Comparison of ENCODE assay signal across 12 cellular contexts in the genomic region with DNA sequence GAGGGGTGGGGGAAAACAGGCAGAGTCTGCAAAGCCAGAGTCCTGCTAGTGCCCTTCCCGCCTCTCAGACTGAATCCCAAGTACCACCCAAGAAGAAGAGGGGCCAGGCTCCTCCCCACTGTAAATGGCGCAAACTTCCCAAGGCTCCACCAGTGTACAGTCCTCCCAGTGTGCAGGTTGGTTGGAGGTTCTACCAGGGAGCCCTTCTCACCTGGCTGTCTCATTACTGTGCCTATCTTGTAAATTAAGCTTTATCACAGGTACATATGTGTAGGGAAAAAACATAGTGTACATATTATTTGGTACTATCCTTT.
DNase-seq lines count a peak whose midpoint lies in the region; ATAC-seq and TF ChIP-seq lines count a peak whose summit lies in the region.
"Had no signal": no experiment of that assay in that cellular context is flagged by ENCODE, and none has a peak within 500 bp of the region (broad histone marks: within the 10 kb centered on the region; RNA-seq: fewer than 3 reads in every experiment).

No MANE protein-coding gene starts in this region.

- TF ChIP-seq CTCF in MCF 10A (IDR thresholded peaks at IDR 0.05; ENCODE audit: unreplicated experiment), result no peak
- TF ChIP-seq CTCF in breast epithelium (IDR thresholded peaks at IDR 0.05), result no peak
- no peak for TF ChIP-seq CTCF in RWPE2 (IDR thresholded peaks at IDR 0.05; ENCODE audit: poor library complexity, severe bottlenecking)
- no peak for TF ChIP-seq CTCF in hepatocyte (IDR thresholded peaks at IDR 0.05; ENCODE audit: poor library complexity)
- no peak for TF ChIP-seq CTCF in uterus (IDR thresholded peaks at IDR 0.05)

- ATAC-seq in RWPE2 (ENCODE audit: low read depth) (no peak), GM18870 (IDR thresholded peaks at IDR 0.05; ENCODE audit: unreplicated experiment) (no peak)

- H3K27ac ChIP-seq in breast epithelium, result no peak overlapping the region
- peak overlapping the region; percentile 57 for H3K27ac ChIP-seq in RWPE2 (ENCODE audit: poor library complexity, severe bottlenecking)
- peak overlapping the region; percentile 65 for H3K27ac ChIP-seq in hepatocyte
- no peak overlapping the region for H3K27ac ChIP-seq in uterus

- peak overlapping the region; percentile 84 for H3K27ac Mint-ChIP-seq in MCF 10A (ENCODE audit: low read depth, unreplicated experiment)
- H3K27ac Mint-ChIP-seq: B cell; CD4-positive, alpha-beta memory T cell had no signal

- no peaks in the 10 kb centered on the region for H3K27me3 Mint-ChIP-seq in MCF 10A (ENCODE audit: insufficient read depth, unreplicated experiment)
- H3K27me3 Mint-ChIP-seq: B cell; CD4-positive, alpha-beta memory T cell had no signal

- H3K4me1 ChIP-seq in breast epithelium, result no peaks in the 10 kb centered on the region
- H3K4me1 ChIP-seq in RWPE2 (ENCODE audit: insufficient read depth, poor library complexity, severe bottlenecking), result peaks cover 8% of the 10 kb centered on the region
- H3K4me1 ChIP-seq in hepatocyte (ENCODE audit: insufficient read depth), result no peaks in the 10 kb centered on the region
- no peaks in the 10 kb centered on the region for H3K4me1 ChIP-seq in uterus

- POLR2A ChIA-PET in MCF 10A (lab: Yijun Ruan, JAX), result no interaction called here

- DNase-seq in MCF 10A (ENCODE audit: unreplicated experiment) (no peak), breast epithelium (ENCODE audit: low spot score in 2 of 2) (no peak), RWPE2 (ENCODE audit: low spot score) (no peak), hepatocyte (ENCODE audit: low spot score) (peak; percentile 5), DMS153 (lab: John Stamatoyannopoulos, UW) (no peak), uterus (no peak), activated gamma-delta T cell treated with Interleukin-2 at 50 U/mL for 16 hours (no peak)
- DNase-seq: CD4-positive, alpha-beta memory T cell; NCI-H1694 treated with DMSO at 0.1 percent for 48 hours; NCI-H526 treated with DMSO at 0.1 percent for 48 hours had no signal

- intact Hi-C loops in MCF 10A (cut with micrococcal nuclease), result no loop called here
- intact Hi-C loops in breast epithelium (cut with DNase I; ENCODE audit: low total_unique reads), result no loop called here
- intact Hi-C loops in uterus (cut with DNase I; ENCODE audit: low total_unique reads), result no loop called here

- TF ChIP-seq POLR2A in breast epithelium (IDR thresholded peaks at IDR 0.05) (no peak), uterus (IDR thresholded peaks at IDR 0.05) (no peak)

- H4K20me1 ChIP-seq in hepatocyte (ENCODE audit: insufficient read depth, poor library complexity, severe bottlenecking), result no peaks in the 10 kb centered on the region

- no peaks in the 10 kb centered on the region for H3K36me3 Mint-ChIP-seq in MCF 10A (ENCODE audit: insufficient read depth, unreplicated experiment)
- H3K36me3 Mint-ChIP-seq: CD4-positive, alpha-beta memory T cell had no signal

- H3K4me3 ChIP-seq in breast epithelium (no peak overlapping the region), RWPE2 (ENCODE audit: severe bottlenecking) (no peak overlapping the region), hepatocyte (no peak overlapping the region), uterus (no peak overlapping the region)

- CTCF ChIA-PET in MCF 10A (lab: Yijun Ruan, JAX), result no interaction called here

- WGBS in hepatocyte (ENCODE audit: low lambda C conversion rate, missing lambda C conversion rate), result 97% methylated on average over 2 of the region's 2 CpGs

- BruUV-seq in MCF 10A (replicated peaks; lab: Mats Ljungman, UMichigan), result no TSS peak

- no peaks in the 10 kb centered on the region for H3K79me2 ChIP-seq in hepatocyte

- H3K9me3 ChIP-seq in breast epithelium (no peaks in the 10 kb centered on the region), RWPE2 (ENCODE audit: severe bottlenecking) (no peaks in the 10 kb centered on the region), hepatocyte (ENCODE audit: low read depth) (no peaks in the 10 kb centered on the region), uterus (no peaks in the 10 kb centered on the region)

- peaks cover 6% of the 10 kb centered on the region for H3K9me3 Mint-ChIP-seq in MCF 10A (ENCODE audit: unreplicated experiment)

- no peaks in the 10 kb centered on the region for H3K9me2 ChIP-seq in hepatocyte (replicated peaks; ENCODE audit: insufficient read depth)

- peaks cover 12% of the 10 kb centered on the region for H3K4me1 Mint-ChIP-seq in MCF 10A (ENCODE audit: insufficient read depth, unreplicated experiment)
- H3K4me1 Mint-ChIP-seq: B cell; CD4-positive, alpha-beta memory T cell had no signal

- H2AFZ ChIP-seq in hepatocyte, result no peak overlapping the region

- H3K27me3 ChIP-seq in breast epithelium, result no peaks in the 10 kb centered on the region
- H3K27me3 ChIP-seq in RWPE2 (ENCODE audit: insufficient read depth, poor library complexity, severe bottlenecking), result no peaks in the 10 kb centered on the region
- H3K27me3 ChIP-seq in hepatocyte, result no peaks in the 10 kb centered on the region
- H3K27me3 ChIP-seq in uterus, result no peaks in the 10 kb centered on the region

- H3K4me3 Mint-ChIP-seq in MCF 10A (ENCODE audit: unreplicated experiment), result no peak overlapping the region
- H3K4me3 Mint-ChIP-seq: B cell; CD4-positive, alpha-beta memory T cell had no signal

- no peaks in the 10 kb centered on the region for H3K36me3 ChIP-seq in breast epithelium
- H3K36me3 ChIP-seq in RWPE2 (ENCODE audit: low read depth), result no peaks in the 10 kb centered on the region
- no peaks in the 10 kb centered on the region for H3K36me3 ChIP-seq in hepatocyte (replicated peaks; ENCODE audit: insufficient read depth, low read depth)
- H3K36me3 ChIP-seq in uterus, result no peaks in the 10 kb centered on the region

- no peak overlapping the region for H3K4me2 ChIP-seq in hepatocyte

Comparison
In these comparisons a context has a peak if more than half of its experiments do, and no peak if none do; other contexts are left out.
1. H3K27ac ChIP-seq: peak in RWPE2 (single experiment) and hepatocyte (single experiment); none in breast epithelium (0 of 2) and uterus (0 of 2).